In genomic region chr14:77100961-77101360, GRCh38 we compare ENCODE assay signal across 15 cellular contexts. TPM values are rescaled to one million over a fixed set of nuclear protein-coding genes. Genes with fewer than 3 reads are reported as not detected.
DNase-seq lines count a peak whose midpoint lies in the region; TF ChIP-seq lines count a peak whose summit lies in the region.
"Had no signal": no experiment of that assay in that cellular context is flagged by ENCODE, and none has a peak within 500 bp of the region (broad histone marks: within the 10 kb centered on the region; RNA-seq: fewer than 3 reads in every experiment).

No MANE protein-coding gene starts in this region.

- no peaks in the 10 kb centered on the region for H3F3A ChIP-seq in Loucy (ENCODE audit: low read depth)

- H3K4me1 Mint-ChIP-seq in Calu3 (ENCODE audit: low read depth, unreplicated experiment) (peaks cover 25% of the 10 kb centered on the region), endothelial cell (ENCODE audit: unreplicated experiment) (peaks cover 72% of the 10 kb centered on the region)
- H3K4me1 Mint-ChIP-seq in activated CD4-positive, alpha-beta T cell treated with anti-CD3 and anti-CD28 coated beads, Interleukin-2, amount 10 ng/mL, durations not matched to agents 24 days and 14 days: peaks cover 32% of the 10 kb centered on the region

- peak overlapping the region; percentile 68 for H3K4me2 ChIP-seq in Loucy (ENCODE audit: low read depth, low read length, poor library complexity, severe bottlenecking)

- CTCF ChIA-PET in Calu3 (lab: Charles Lee): interaction anchor here (1.2 kb wide), 1 partner anchor 23 kb away, joined by 4 read pairs; no protein-coding TSS in a partner anchor

- H3K27me3 Mint-ChIP-seq in Calu3 (ENCODE audit: unreplicated experiment): no peaks in the 10 kb centered on the region
- peaks cover 16% of the 10 kb centered on the region for H3K27me3 Mint-ChIP-seq in endothelial cell (ENCODE audit: unreplicated experiment)
- H3K27me3 Mint-ChIP-seq in activated CD4-positive, alpha-beta T cell treated with anti-CD3 and anti-CD28 coated beads, Interleukin-2, amount 10 ng/mL, durations not matched to agents 24 days and 14 days: no peaks in the 10 kb centered on the region

- H3K9me3 Mint-ChIP-seq in Calu3 (ENCODE audit: low read depth, unreplicated experiment): no peaks in the 10 kb centered on the region
- H3K9me3 Mint-ChIP-seq in endothelial cell (ENCODE audit: unreplicated experiment): no peaks in the 10 kb centered on the region
- no peaks in the 10 kb centered on the region for H3K9me3 Mint-ChIP-seq in activated CD4-positive, alpha-beta T cell treated with anti-CD3 and anti-CD28 coated beads, Interleukin-2, amount 10 ng/mL, durations not matched to agents 24 days and 14 days

- DNase-seq in Calu3 (no peak), endothelial cell (ENCODE audit: low spot score) (no peak), prostate gland (ENCODE audit: low spot score) (no peak), occipital lobe (lab: John Stamatoyannopoulos, UW) (no peak), NCI-H2081 treated with DMSO at 0.1 percent for 48 hours (lab: John Stamatoyannopoulos, UW) (no peak)
- no peak for DNase-seq in stimulated activated CD4-positive, alpha-beta T cell treated with anti-CD3 and anti-CD28 coated beads, Interleukin-4, amount 100 ng/mL, for 24 hours
- no peak for DNase-seq in activated CD4-positive, alpha-beta T cell treated with anti-CD3 and anti-CD28 coated beads, Interleukin-2, amount 10 ng/mL, durations not matched to agents 24 days and 14 days
- DNase-seq: activated CD8-positive, alpha-beta memory T cell treated with anti-CD3 and anti-CD28 coated beads, Interleukin-2, amount 50 U/mL, for 48 hours; anterior cingulate cortex; NCI-H2081; ovary; testis had no signal

- WGBS in prostate gland: 39% methylated on average over 3 of the region's 3 CpGs

- H4K20me1 ChIP-seq in Loucy (ENCODE audit: insufficient read depth, low read length, poor library complexity, severe bottlenecking): no peaks in the 10 kb centered on the region

- H3K27me3 ChIP-seq in Loucy (ENCODE audit: insufficient read depth, low read length, poor library complexity, severe bottlenecking): no peaks in the 10 kb centered on the region
- H3K27me3 ChIP-seq in prostate gland (replicated peaks; ENCODE audit: insufficient read depth): no peaks in the 10 kb centered on the region
- H3K27me3 ChIP-seq: ovary, testis had no signal

- H3K9me3 ChIP-seq in Loucy (ENCODE audit: insufficient read depth, low read depth, low read length) (no peaks in the 10 kb centered on the region), prostate gland (no peaks in the 10 kb centered on the region)
- H3K9me3 ChIP-seq: HAP-1, ovary, testis had no signal

- TSS peak; percentile 26 for BruUV-seq in Calu3 (replicated peaks; lab: Mats Ljungman, UMichigan)

- TF ChIP-seq CTCF in Calu3 (IDR thresholded peaks at IDR 0.05; ENCODE audit: unreplicated experiment) (no peak), Loucy (conservative IDR thresholded peaks at IDR 0.05; ENCODE audit: low read length) (no peak), endothelial cell (IDR thresholded peaks at IDR 0.05; ENCODE audit: unreplicated experiment) (no peak), prostate gland (IDR thresholded peaks at IDR 0.05) (no peak)

- peak overlapping the region; percentile 45 for H3K4me3 ChIP-seq in Loucy (ENCODE audit: low read length, poor library complexity, severe bottlenecking)
- H3K4me3 ChIP-seq in prostate gland: peak overlapping the region in 1 of 2 donors; percentile 2
- H3K4me3 ChIP-seq: HAP-1, K562, ovary, testis had no signal

- no peak overlapping the region for H3K4me3 Mint-ChIP-seq in Calu3 (ENCODE audit: low read depth, unreplicated experiment)
- peak overlapping the region; percentile 43 for H3K4me3 Mint-ChIP-seq in endothelial cell (ENCODE audit: unreplicated experiment)
- H3K4me3 Mint-ChIP-seq in activated CD4-positive, alpha-beta T cell treated with anti-CD3 and anti-CD28 coated beads, Interleukin-2, amount 10 ng/mL, durations not matched to agents 24 days and 14 days: no peak overlapping the region

- H3K36me3 Mint-ChIP-seq in Calu3 (ENCODE audit: insufficient read depth, unreplicated experiment) (peaks cover 21% of the 10 kb centered on the region), endothelial cell (ENCODE audit: low read depth, unreplicated experiment) (peaks cover 5% of the 10 kb centered on the region)
- H3K36me3 Mint-ChIP-seq in activated CD4-positive, alpha-beta T cell treated with anti-CD3 and anti-CD28 coated beads, Interleukin-2, amount 10 ng/mL, durations not matched to agents 24 days and 14 days (ENCODE audit: low read depth): peaks cover 6% of the 10 kb centered on the region

- intact Hi-C loops in Calu3 (cut with micrococcal nuclease; ENCODE audit: unreplicated experiment) (no loop called here), prostate gland (cut with DNase I) (no loop called here)
- intact Hi-C loops in activated CD4-positive, alpha-beta T cell treated with anti-CD3 and anti-CD28 coated beads, Interleukin-2, amount 10 ng/mL, durations not matched to agents 24 days and 14 days (cut with micrococcal nuclease): loop anchor here (10.0 kb wide), 1 partner anchor 946 kb away; the partner anchor contains the start of gene GPATCH2L

- peak overlapping the region; percentile 98 to 100 for H3K27ac ChIP-seq in prostate gland
- H3K27ac ChIP-seq: ovary had no signal

- H3K4me1 ChIP-seq in Loucy (ENCODE audit: insufficient read depth, low read length, poor library complexity, severe bottlenecking): peaks cover 33% of the 10 kb centered on the region
- peaks cover 10% of the 10 kb centered on the region for H3K4me1 ChIP-seq in prostate gland (replicated peaks)

- no peak overlapping the region for H3K27ac Mint-ChIP-seq in Calu3 (ENCODE audit: unreplicated experiment)
- H3K27ac Mint-ChIP-seq in endothelial cell (ENCODE audit: unreplicated experiment): peak overlapping the region; percentile 92
- no peak overlapping the region for H3K27ac Mint-ChIP-seq in activated CD4-positive, alpha-beta T cell treated with anti-CD3 and anti-CD28 coated beads, Interleukin-2, amount 10 ng/mL, durations not matched to agents 24 days and 14 days

- no peaks in the 10 kb centered on the region for H3K9me2 ChIP-seq in Loucy (replicated peaks; ENCODE audit: low read depth, low read length)

- H3K36me3 ChIP-seq in Loucy (ENCODE audit: insufficient read depth, low read length) (no peaks in the 10 kb centered on the region), prostate gland (no peaks in the 10 kb centered on the region)
- H3K36me3 ChIP-seq: HAP-1, ovary had no signal

- H3K79me2 ChIP-seq in Loucy (ENCODE audit: insufficient read depth, low read length): peaks cover 24% of the 10 kb centered on the region

- H3K9ac ChIP-seq in Loucy (ENCODE audit: low read depth, low read length, poor library complexity, severe bottlenecking): peak overlapping the region; percentile 25

- TF ChIP-seq POLR2A in prostate gland (IDR thresholded peaks at IDR 0.05): no peak

- H2AFZ ChIP-seq in Loucy (ENCODE audit: low read length): no peak overlapping the region

RNA-seq across cellular contexts. Expression of gene CIPC, which starts 2.9 kb away (rescaled TPM):
- total RNA-seq in Calu3 (2022): 16.5 and 18.9 TPM in 2 replicates
- total RNA-seq in endothelial cell (ENCODE audit: unreplicated experiment): 42.4 TPM
- 10 to 100 TPM; 45.1 to 63.3 TPM for total RNA-seq in prostate gland
- 12.7 and 14.0 TPM in 2 replicates for total RNA-seq in activated CD4-positive, alpha-beta T cell treated with anti-CD3 and anti-CD28 coated beads, Interleukin-2, amount 10 ng/mL, durations not matched to agents 24 days and 14 days
- total RNA-seq in occipital lobe: 44.5 TPM

RNA-seq across cellular contexts. Expression of gene ZDHHC22, which starts 40.6 kb away (rescaled TPM):
- total RNA-seq in Calu3 (2022) (not detected in 2 replicates), endothelial cell (ENCODE audit: unreplicated experiment) (12.0 TPM), prostate gland (under 1 TPM in 1 of 2 donors, not detected in 1; 0.11 TPM), occipital lobe (12.0 TPM)
- not detected in 2 replicates for total RNA-seq in activated CD4-positive, alpha-beta T cell treated with anti-CD3 and anti-CD28 coated beads, Interleukin-2, amount 10 ng/mL, durations not matched to agents 24 days and 14 days
- total RNA-seq: K562, ovary had no signal

Comparison
In these comparisons a context has a peak if more than half of its experiments do, and no peak if none do; other contexts are left out.
1. RNA of gene ZDHHC22, which starts 40.6 kb away (total RNA-seq): 12.0 TPM in occipital lobe (single experiment) and 12.0 TPM in endothelial cell (single experiment); 0.11 TPM in prostate gland, not detected in Calu3 and not detected in activated CD4-positive, alpha-beta T cell treated with anti-CD3 and anti-CD28 coated beads, Interleukin-2, amount 10 ng/mL, durations not matched to agents 24 days and 14 days; every median in the first group is over 10 times any median in the second.